In the genomic region with DNA sequence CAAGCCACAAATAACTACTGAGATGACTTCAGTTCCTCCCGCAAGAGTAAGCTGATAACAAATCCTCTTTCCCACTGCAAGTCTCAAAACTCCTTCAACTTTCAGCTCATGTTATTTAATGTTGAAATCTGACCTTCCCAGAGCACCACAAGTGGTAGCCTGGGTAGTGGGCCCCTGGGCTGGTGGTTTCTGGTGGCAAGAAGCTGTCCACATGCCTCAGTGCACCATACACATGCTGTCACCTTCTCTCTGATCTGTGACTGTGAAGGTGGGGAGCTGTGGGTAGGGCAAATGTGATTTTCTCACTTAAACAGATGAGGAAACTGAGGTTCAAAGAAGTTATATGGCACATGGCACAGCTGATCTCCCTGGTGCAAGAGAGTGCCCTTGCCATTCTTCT, we compare ENCODE assay signal across 1 cellular context.
TF ChIP-seq lines count a peak whose summit lies in the region.

No MANE protein-coding gene starts in this region.

TF ChIP-seq in IMR-90, 13 proteins besides CTCF, POLR2A, EP300 and RAD21 (continued from another document):
- TF ChIP-seq SMC3 (IDR thresholded peaks at IDR 0.05; ENCODE audit: low read depth, low read length): no peak
- no peak for TF ChIP-seq BHLHE40 (IDR thresholded peaks at IDR 0.05; ENCODE audit: low read depth, low read length)
- no peak for TF ChIP-seq NFE2L2 (IDR thresholded peaks at IDR 0.05; ENCODE audit: low read depth, low read length)
- TF ChIP-seq, protein P1, sequence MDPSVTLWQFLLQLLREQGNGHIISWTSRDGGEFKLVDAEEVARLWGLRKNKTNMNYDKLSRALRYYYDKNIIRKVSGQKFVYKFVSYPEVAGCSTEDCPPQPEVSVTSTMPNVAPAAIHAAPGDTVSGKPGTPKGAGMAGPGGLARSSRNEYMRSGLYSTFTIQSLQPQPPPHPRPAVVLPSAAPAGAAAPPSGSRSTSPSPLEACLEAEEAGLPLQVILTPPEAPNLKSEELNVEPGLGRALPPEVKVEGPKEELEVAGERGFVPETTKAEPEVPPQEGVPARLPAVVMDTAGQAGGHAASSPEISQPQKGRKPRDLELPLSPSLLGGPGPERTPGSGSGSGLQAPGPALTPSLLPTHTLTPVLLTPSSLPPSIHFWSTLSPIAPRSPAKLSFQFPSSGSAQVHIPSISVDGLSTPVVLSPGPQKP (IDR thresholded peaks at IDR 0.05; ENCODE audit: borderline replicate concordance, low read depth, low read length): no peak
- no peak for TF ChIP-seq RCOR1 (IDR thresholded peaks at IDR 0.05; ENCODE audit: insufficient replicate concordance, low read length)
- no peak for TF ChIP-seq MXI1 (IDR thresholded peaks at IDR 0.05; ENCODE audit: borderline replicate concordance, low read depth, low read length)
- TF ChIP-seq MAZ (IDR thresholded peaks at IDR 0.05; ENCODE audit: borderline replicate concordance, low read depth, low read length): no peak
- TF ChIP-seq RFX5 (IDR thresholded peaks at IDR 0.05; ENCODE audit: low read depth, low read length): no peak
- TF ChIP-seq, protein P2, sequence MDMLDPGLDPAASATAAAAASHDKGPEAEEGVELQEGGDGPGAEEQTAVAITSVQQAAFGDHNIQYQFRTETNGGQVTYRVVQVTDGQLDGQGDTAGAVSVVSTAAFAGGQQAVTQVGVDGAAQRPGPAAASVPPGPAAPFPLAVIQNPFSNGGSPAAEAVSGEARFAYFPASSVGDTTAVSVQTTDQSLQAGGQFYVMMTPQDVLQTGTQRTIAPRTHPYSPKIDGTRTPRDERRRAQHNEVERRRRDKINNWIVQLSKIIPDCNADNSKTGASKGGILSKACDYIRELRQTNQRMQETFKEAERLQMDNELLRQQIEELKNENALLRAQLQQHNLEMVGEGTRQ (IDR thresholded peaks at IDR 0.05; ENCODE audit: low read depth, low read length): no peak
TF ChIP-seq in IMR-90: peak in this region for 0.
